9 cellular contexts compared by ENCODE assay signal in genomic region chr5:141338538-141339306, GRCh38. TPM values are rescaled to one million over a fixed set of nuclear protein-coding genes. Genes with fewer than 3 reads are reported as not detected.
DNase-seq lines count a peak whose midpoint lies in the region; ATAC-seq, FAIRE-seq and TF ChIP-seq lines count a peak whose summit lies in the region.
"Had no signal": no experiment of that assay in that cellular context is flagged by ENCODE, and none has a peak within 500 bp of the region (broad histone marks: within the 10 kb centered on the region; RNA-seq: fewer than 3 reads in every experiment).

PCDHGA2 (plus strand) TSS chr5:141338760.

- H3K4me1 ChIP-seq in small intestine (ENCODE audit: control insufficient read depth in 2 of 2, insufficient read depth in 1 of 2, low read depth in 1 of 2, low read length in 1 of 2) (no peaks in the 10 kb centered on the region), spleen (no peaks in the 10 kb centered on the region)

- TF ChIP-seq POLR2A in spleen (IDR thresholded peaks at IDR 0.05), result no peak

- H3K27me3 ChIP-seq in small intestine (ENCODE audit: control insufficient read depth in 2 of 2, insufficient read depth in 2 of 2, low read length in 2 of 2), result peaks cover 0 to 7% of the 10 kb centered on the region in 2 donors
- peaks cover 0 to 100% (median 24%) of the 10 kb centered on the region in 7 donors for H3K27me3 ChIP-seq in spleen (replicated peaks in 1 of 7)

- no peak for FAIRE-seq in small intestine (lab: Jason Lieb, UNC)

- CTCF ChIA-PET in activated naive CD4-positive, alpha-beta T cell treated with anti-CD3 and anti-CD28 coated beads, Interleukin-2, amount 10 ng/mL, durations not matched to agents 7 days and 5 days (lab: Charles Lee), result interaction anchor here (0.6 to 1.6 kb wide), 6 partner anchors 11 to 229 kb away, joined by 3 to 6 read pairs (median 3); partner anchors contain the start of genes PCDHGB1 and TAF7

- H3K4me3 ChIP-seq in small intestine (ENCODE audit: low read depth in 1 of 2, low read length in 2 of 2) (no peak within 1 kb of the TSS), spleen (peak within 1 kb of the TSS in 4 of 8 donors; percentile 11 to 39 (median 24))

- H3K36me3 Mint-ChIP-seq in CD14-positive monocyte (peaks cover 0 to 3% of the 10 kb centered on the region in 2 donors), memory B cell (peaks cover 10% of the 10 kb centered on the region)
- no peaks in the 10 kb centered on the region for H3K36me3 Mint-ChIP-seq in activated naive CD4-positive, alpha-beta T cell treated with anti-CD3 and anti-CD28 coated beads, Interleukin-2, amount 10 ng/mL, durations not matched to agents 7 days and 5 days

- peaks cover 27 to 77% (median 62%) of the 10 kb centered on the region in 7 donors for H3K9me3 Mint-ChIP-seq in CD14-positive monocyte
- H3K9me3 Mint-ChIP-seq in memory B cell, result peaks cover 31% of the 10 kb centered on the region
- H3K9me3 Mint-ChIP-seq in activated naive CD4-positive, alpha-beta T cell treated with anti-CD3 and anti-CD28 coated beads, Interleukin-2, amount 10 ng/mL, durations not matched to agents 7 days and 5 days, result peaks cover 25% of the 10 kb centered on the region

- H3K36me3 ChIP-seq in small intestine (ENCODE audit: control insufficient read depth in 2 of 2, insufficient read depth in 2 of 2, low read length in 2 of 2) (no peaks in the 10 kb centered on the region), spleen (no peaks in the 10 kb centered on the region)

- H3K27ac ChIP-seq in small intestine (ENCODE audit: low read depth in 1 of 2, low read length in 1 of 2), result no peak within 1 kb of the TSS
- H3K27ac ChIP-seq in spleen, result no peak within 1 kb of the TSS

- intact Hi-C loops in CD14-positive monocyte (cut with micrococcal nuclease), result no loop called here
- intact Hi-C loops in spleen (cut with DNase I; ENCODE audit: low total_unique reads), result no loop called here

- TF ChIP-seq CTCF in CD14-positive monocyte (IDR thresholded peaks at IDR 0.05), result peak; percentile 16
- peak in 2 of 11 experiments; percentile 30 to 38 for TF ChIP-seq CTCF in spleen (IDR thresholded peaks at IDR 0.05 in 8 of 11, conservative IDR thresholded peaks at IDR 0.05 in 3 of 11)

- DNase-seq in CD14-positive monocyte (ENCODE audit: low spot score) (no peak), HuH-7.5 (ENCODE audit: low spot score) (peak; percentile 57), cerebellar cortex (ENCODE audit: low spot score) (peak; percentile 19), memory B cell (ENCODE audit: low spot score in 2 of 2) (no peak), small intestine (no peak), spleen (no peak), mucosa of gallbladder (ENCODE audit: low spot score) (no peak)
- DNase-seq in activated naive CD4-positive, alpha-beta T cell treated with anti-CD3 and anti-CD28 coated beads, Interleukin-2, amount 10 ng/mL, durations not matched to agents 7 days and 5 days, result no peak

- H3K4me1 Mint-ChIP-seq in CD14-positive monocyte (peaks cover 2% of the 10 kb centered on the region), memory B cell (peaks cover 2% of the 10 kb centered on the region)
- peaks cover 2% of the 10 kb centered on the region for H3K4me1 Mint-ChIP-seq in activated naive CD4-positive, alpha-beta T cell treated with anti-CD3 and anti-CD28 coated beads, Interleukin-2, amount 10 ng/mL, durations not matched to agents 7 days and 5 days
- H3K4me1 Mint-ChIP-seq: nephron had no signal

- H3K4me3 Mint-ChIP-seq in CD14-positive monocyte (peak within 1 kb of the TSS in 1 of 2 donors; percentile 50), memory B cell (peak within 1 kb of the TSS; percentile 41)
- H3K4me3 Mint-ChIP-seq in activated naive CD4-positive, alpha-beta T cell treated with anti-CD3 and anti-CD28 coated beads, Interleukin-2, amount 10 ng/mL, durations not matched to agents 7 days and 5 days, result no peak within 1 kb of the TSS
- H3K4me3 Mint-ChIP-seq: nephron had no signal

- H3K9me3 ChIP-seq in small intestine (ENCODE audit: control insufficient read depth, low read depth), result peaks cover 4% of the 10 kb centered on the region
- H3K9me3 ChIP-seq in spleen, result peaks cover 0 to 100% (median 88%) of the 10 kb centered on the region in 8 donors

- H3K27me3 Mint-ChIP-seq in CD14-positive monocyte (ENCODE audit: low read depth in 3 of 3) (peaks cover 30 to 80% (median 54%) of the 10 kb centered on the region in 3 donors), memory B cell (peaks cover 32% of the 10 kb centered on the region)
- H3K27me3 Mint-ChIP-seq in activated naive CD4-positive, alpha-beta T cell treated with anti-CD3 and anti-CD28 coated beads, Interleukin-2, amount 10 ng/mL, durations not matched to agents 7 days and 5 days, result peaks cover 21% of the 10 kb centered on the region

- ATAC-seq in memory B cell (ENCODE audit: low read depth), result no peak

- H3K27ac Mint-ChIP-seq in CD14-positive monocyte (peak within 1 kb of the TSS in 1 of 7 donors; percentile 63), memory B cell (no peak within 1 kb of the TSS)
- H3K27ac Mint-ChIP-seq in activated naive CD4-positive, alpha-beta T cell treated with anti-CD3 and anti-CD28 coated beads, Interleukin-2, amount 10 ng/mL, durations not matched to agents 7 days and 5 days, result no peak within 1 kb of the TSS
- H3K27ac Mint-ChIP-seq: nephron had no signal

- WGBS in small intestine, 3 donors, result 15 to 28% (median 26%) methylated on average over 27 of the region's 27 CpGs
- 13 to 18% (median 14%) methylated on average over 26 to 27 of the region's 27 CpGs for WGBS in spleen, 5 donors

RNA-seq across cellular contexts. Expression of gene PCDHGA2, which starts in this region (rescaled TPM):
- polyA plus RNA-seq in CD14-positive monocyte (not detected), small intestine (under 1 TPM in 2 of 3 donors, not detected in 1; 0.27 to 0.64 TPM), spleen (under 1 TPM; 0.04 to 0.19 (median 0.06) TPM)
- total RNA-seq in spleen (1 to 10 TPM in 6 of 7 donors, under 1 TPM in 1; 0.84 to 3.9 (median 1.8) TPM), mucosa of gallbladder (6.7 TPM)

Comparison
In these comparisons a context has a peak if more than half of its experiments do, and no peak if none do; other contexts are left out.
1. DNase-seq: peak in HuH-7.5 (single experiment) and cerebellar cortex (single experiment); none in CD14-positive monocyte (single experiment), memory B cell (0 of 2), small intestine (single experiment), activated naive CD4-positive, alpha-beta T cell treated with anti-CD3 and anti-CD28 coated beads, Interleukin-2, amount 10 ng/mL, durations not matched to agents 7 days and 5 days (single experiment), spleen (single experiment) and mucosa of gallbladder (single experiment).